ENCODE assay signal across 3 cellular contexts in the genomic region with DNA sequence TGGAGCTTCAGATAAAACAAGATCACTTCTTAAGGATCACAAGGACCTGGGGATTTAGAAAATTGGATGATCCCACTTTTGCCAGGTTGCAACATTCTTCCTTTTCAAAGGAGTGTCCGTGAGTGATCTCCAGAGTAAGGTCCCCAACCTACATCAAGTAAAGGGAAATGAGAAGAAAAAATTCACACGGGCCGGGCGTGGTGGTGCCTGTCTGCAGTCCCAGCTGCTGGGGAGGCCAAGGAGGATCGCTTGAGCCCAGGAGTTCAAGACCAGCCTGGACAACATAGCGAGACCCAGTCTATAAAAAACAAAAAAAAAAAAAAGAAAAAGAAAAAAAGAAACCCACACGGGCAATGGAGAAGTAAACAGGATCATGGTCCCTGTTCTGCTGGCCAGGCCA.
TF ChIP-seq lines count a peak whose summit lies in the region.

No MANE protein-coding gene starts in this region.

TF ChIP-seq in SK-N-SH, 30 proteins besides CTCF, POLR2A, EP300 and RAD21:
- TF ChIP-seq NFIC (IDR thresholded peaks at IDR 0.05; ENCODE audit: borderline replicate concordance) (no peak), RCOR1 (IDR thresholded peaks at IDR 0.05; ENCODE audit: low read length) (no peak), MXI1 (IDR thresholded peaks at IDR 0.05; ENCODE audit: low read depth, low read length) (no peak), ZBTB33 (IDR thresholded peaks at IDR 0.05; ENCODE audit: borderline replicate concordance, low read depth) (no peak), NRF1 (IDR thresholded peaks at IDR 0.05; ENCODE audit: low read depth, low read length) (no peak), USF1 (IDR thresholded peaks at IDR 0.05; ENCODE audit: borderline replicate concordance, low read depth) (no peak)
- TF ChIP-seq, protein P1, sequence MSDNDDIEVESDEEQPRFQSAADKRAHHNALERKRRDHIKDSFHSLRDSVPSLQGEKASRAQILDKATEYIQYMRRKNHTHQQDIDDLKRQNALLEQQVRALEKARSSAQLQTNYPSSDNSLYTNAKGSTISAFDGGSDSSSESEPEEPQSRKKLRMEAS (IDR thresholded peaks at IDR 0.05; ENCODE audit: low read depth) = no peak
- TF ChIP-seq, protein P2, sequence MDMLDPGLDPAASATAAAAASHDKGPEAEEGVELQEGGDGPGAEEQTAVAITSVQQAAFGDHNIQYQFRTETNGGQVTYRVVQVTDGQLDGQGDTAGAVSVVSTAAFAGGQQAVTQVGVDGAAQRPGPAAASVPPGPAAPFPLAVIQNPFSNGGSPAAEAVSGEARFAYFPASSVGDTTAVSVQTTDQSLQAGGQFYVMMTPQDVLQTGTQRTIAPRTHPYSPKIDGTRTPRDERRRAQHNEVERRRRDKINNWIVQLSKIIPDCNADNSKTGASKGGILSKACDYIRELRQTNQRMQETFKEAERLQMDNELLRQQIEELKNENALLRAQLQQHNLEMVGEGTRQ (IDR thresholded peaks at IDR 0.05; ENCODE audit: borderline replicate concordance, low read depth, low read length) = no peak
- TF ChIP-seq, protein P3, sequence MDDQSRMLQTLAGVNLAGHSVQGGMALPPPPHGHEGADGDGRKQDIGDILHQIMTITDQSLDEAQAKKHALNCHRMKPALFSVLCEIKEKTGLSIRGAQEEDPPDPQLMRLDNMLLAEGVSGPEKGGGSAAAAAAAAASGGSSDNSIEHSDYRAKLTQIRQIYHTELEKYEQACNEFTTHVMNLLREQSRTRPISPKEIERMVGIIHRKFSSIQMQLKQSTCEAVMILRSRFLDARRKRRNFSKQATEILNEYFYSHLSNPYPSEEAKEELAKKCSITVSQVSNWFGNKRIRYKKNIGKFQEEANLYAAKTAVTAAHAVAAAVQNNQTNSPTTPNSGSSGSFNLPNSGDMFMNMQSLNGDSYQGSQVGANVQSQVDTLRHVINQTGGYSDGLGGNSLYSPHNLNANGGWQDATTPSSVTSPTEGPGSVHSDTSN (IDR thresholded peaks at IDR 0.05) = no peak

TF ChIP-seq in SK-N-SH treated with all-trans-retinoic acid at 6 μM for 48 hours, 23 proteins besides CTCF, POLR2A, EP300 and RAD21:
- TF ChIP-seq CSDC2 (CRISPR knock-in tag; IDR thresholded peaks at IDR 0.05) (no peak), ESRRG (CRISPR knock-in tag; IDR thresholded peaks at IDR 0.05) (no peak), TSHZ2 (CRISPR knock-in tag; IDR thresholded peaks at IDR 0.05) (no peak), ZFP3 (CRISPR knock-in tag; IDR thresholded peaks at IDR 0.05) (no peak), CSRNP3 (CRISPR knock-in tag; IDR thresholded peaks at IDR 0.05) (no peak), CREB5 (CRISPR knock-in tag; IDR thresholded peaks at IDR 0.05; ENCODE audit: low read depth) (no peak), GLIS3 (CRISPR knock-in tag; IDR thresholded peaks at IDR 0.05) (no peak), ARNTL (CRISPR knock-in tag; IDR thresholded peaks at IDR 0.05; ENCODE audit: borderline replicate concordance, low read depth) (no peak), TOX (CRISPR knock-in tag; IDR thresholded peaks at IDR 0.05; ENCODE audit: borderline replicate concordance) (no peak)
- TF ChIP-seq, protein P4, sequence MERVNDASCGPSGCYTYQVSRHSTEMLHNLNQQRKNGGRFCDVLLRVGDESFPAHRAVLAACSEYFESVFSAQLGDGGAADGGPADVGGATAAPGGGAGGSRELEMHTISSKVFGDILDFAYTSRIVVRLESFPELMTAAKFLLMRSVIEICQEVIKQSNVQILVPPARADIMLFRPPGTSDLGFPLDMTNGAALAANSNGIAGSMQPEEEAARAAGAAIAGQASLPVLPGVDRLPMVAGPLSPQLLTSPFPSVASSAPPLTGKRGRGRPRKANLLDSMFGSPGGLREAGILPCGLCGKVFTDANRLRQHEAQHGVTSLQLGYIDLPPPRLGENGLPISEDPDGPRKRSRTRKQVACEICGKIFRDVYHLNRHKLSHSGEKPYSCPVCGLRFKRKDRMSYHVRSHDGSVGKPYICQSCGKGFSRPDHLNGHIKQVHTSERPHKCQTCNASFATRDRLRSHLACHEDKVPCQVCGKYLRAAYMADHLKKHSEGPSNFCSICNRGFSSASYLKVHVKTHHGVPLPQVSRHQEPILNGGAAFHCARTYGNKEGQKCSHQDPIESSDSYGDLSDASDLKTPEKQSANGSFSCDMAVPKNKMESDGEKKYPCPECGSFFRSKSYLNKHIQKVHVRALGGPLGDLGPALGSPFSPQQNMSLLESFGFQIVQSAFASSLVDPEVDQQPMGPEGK (CRISPR knock-in tag; IDR thresholded peaks at IDR 0.05; ENCODE audit: borderline replicate concordance) = no peak

TF ChIP-seq in IMR-90, 13 proteins besides CTCF, POLR2A, EP300 and RAD21:
- no peak for TF ChIP-seq RFX5 (IDR thresholded peaks at IDR 0.05; ENCODE audit: low read depth, low read length)
